Comparison of ENCODE assay signal across 16 cellular contexts in the genomic region with DNA sequence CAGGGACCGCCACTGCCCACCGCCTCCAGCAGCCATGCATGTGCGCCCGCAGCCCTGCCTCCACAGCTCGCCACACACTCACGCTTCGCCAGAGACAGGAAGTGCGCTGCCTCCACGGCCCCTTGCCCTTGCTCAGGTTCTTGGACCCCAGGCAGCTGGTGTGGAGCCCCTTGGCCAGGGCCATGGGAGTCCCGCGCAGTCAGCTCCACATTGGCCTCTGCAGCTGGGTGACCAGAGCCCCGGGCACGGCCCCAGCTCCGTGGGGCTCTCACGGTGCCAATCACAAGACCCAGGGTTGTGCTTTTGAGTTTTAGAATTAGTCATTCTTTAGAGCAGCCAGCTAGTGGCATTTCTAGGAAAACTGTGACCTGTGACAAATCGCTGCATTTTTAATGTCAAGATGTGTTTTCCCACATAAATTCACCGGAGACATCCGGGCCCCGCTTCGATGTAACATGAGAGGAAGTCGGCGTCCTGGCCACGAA. TPM values are rescaled to one million over a fixed set of nuclear protein-coding genes. Genes with fewer than 3 reads are reported as not detected.
DNase-seq lines count a peak whose midpoint lies in the region; ATAC-seq and TF ChIP-seq lines count a peak whose summit lies in the region.
"Had no signal": no experiment of that assay in that cellular context is flagged by ENCODE, and none has a peak within 500 bp of the region (broad histone marks: within the 10 kb centered on the region; RNA-seq: fewer than 3 reads in every experiment).

No MANE protein-coding gene starts in this region.

- H3K27ac ChIP-seq in GM23338 (ENCODE audit: low read depth) (no peak overlapping the region), mesendoderm (ENCODE audit: low read depth, low read length) (no peak overlapping the region), body of pancreas (no peak overlapping the region), psoas muscle (no peak overlapping the region)

- H2BK5ac ChIP-seq in mesendoderm (ENCODE audit: low read length): no peak overlapping the region

- peak; percentile 27 for DNase-seq in A172 (ENCODE audit: low spot score)
- no peak for DNase-seq in GM23338 (ENCODE audit: low spot score)
- no peak for DNase-seq in activated T-helper 1 cell treated with anti-CD3 and anti-CD28 coated beads, Interleukin-12 subunit alpha, Interleukin-12 subunit beta, Interleukin-2, Interleukin-4 antibody, amounts not matched to agents 30 ng/mL and 10 ng/mL and 1 ng/mL, durations not matched to agents 14 hours and 24 hours and 36 hours (ENCODE audit: low spot score)
- DNase-seq in mesendoderm: no peak
- no peak for DNase-seq in NOMO-1 treated with DMSO at 0.1 percent for 48 hours (lab: John Stamatoyannopoulos, UW; ENCODE audit: unreplicated experiment)
- DNase-seq in body of pancreas: no peak
- no peak for DNase-seq in psoas muscle
- DNase-seq: effector memory CD8-positive, alpha-beta T cell; left cardiac atrium; naive B cell; NCI-H187; NCI-H446 had no signal

- TF ChIP-seq POLR2A in body of pancreas (IDR thresholded peaks at IDR 0.05): no peak

- no peak for ATAC-seq in GM23338
- no peak for ATAC-seq in body of pancreas
- no peak for ATAC-seq in GM19328 (IDR thresholded peaks at IDR 0.05; ENCODE audit: unreplicated experiment)
- no peak for ATAC-seq in psoas muscle
- ATAC-seq: effector memory CD8-positive, alpha-beta T cell had no signal

- H3K9me3 Mint-ChIP-seq in GM23338: peaks cover 5% of the 10 kb centered on the region; the same call in 2 of the 3 replicates
- H3K9me3 Mint-ChIP-seq in activated T-helper 1 cell treated with anti-CD3 and anti-CD28 coated beads, Interleukin-12 subunit alpha, Interleukin-12 subunit beta, Interleukin-2, Interleukin-4 antibody, amounts not matched to agents 30 ng/mL and 10 ng/mL and 1 ng/mL, durations not matched to agents 14 hours and 24 hours and 36 hours: no peaks in the 10 kb centered on the region
- H3K9me3 Mint-ChIP-seq: central memory CD8-positive, alpha-beta T cell; effector memory CD8-positive, alpha-beta T cell; naive B cell had no signal

- H3K4ac ChIP-seq in mesendoderm (ENCODE audit: low read depth, low read length): peak overlapping the region; percentile 44

- H3K56ac ChIP-seq in mesendoderm (ENCODE audit: low read length): no peak overlapping the region

- H4K20me1 ChIP-seq in GM23338 (replicated peaks; ENCODE audit: insufficient read depth): no peaks in the 10 kb centered on the region

- H2AFZ ChIP-seq in GM23338: no peak overlapping the region

- TF ChIP-seq CTCF in GM23338 (conservative IDR thresholded peaks at IDR 0.05; ENCODE audit: low read depth in 2 of 2) (no peak), body of pancreas (IDR thresholded peaks at IDR 0.05) (no peak), psoas muscle (IDR thresholded peaks at IDR 0.05) (no peak)

- no peak overlapping the region for H3K9ac ChIP-seq in mesendoderm (ENCODE audit: low read length)

- H3K4me1 ChIP-seq in GM23338 (ENCODE audit: insufficient read depth): peaks cover 5% of the 10 kb centered on the region; the same call in 1 of the 2 replicates
- H3K4me1 ChIP-seq in mesendoderm (ENCODE audit: control insufficient read depth, low read depth, low read length): no peaks in the 10 kb centered on the region
- peaks cover 5% of the 10 kb centered on the region for H3K4me1 ChIP-seq in body of pancreas
- H3K4me1 ChIP-seq in psoas muscle: no peaks in the 10 kb centered on the region

- H3K4me1 Mint-ChIP-seq in GM23338: peaks cover 14% of the 10 kb centered on the region
- peaks cover 18% of the 10 kb centered on the region for H3K4me1 Mint-ChIP-seq in activated T-helper 1 cell treated with anti-CD3 and anti-CD28 coated beads, Interleukin-12 subunit alpha, Interleukin-12 subunit beta, Interleukin-2, Interleukin-4 antibody, amounts not matched to agents 30 ng/mL and 10 ng/mL and 1 ng/mL, durations not matched to agents 14 hours and 24 hours and 36 hours (ENCODE audit: low read depth)

- no CpG with 5 or more reads among the region's 23 CpGs for WGBS in mesendoderm (ENCODE audit: extremely low coverage, insufficient coverage, low lambda C conversion rate)
- WGBS in body of pancreas, 2 donors: 60 to 81% methylated on average over 12 to 23 of the region's 23 CpGs
- 36 to 49% (median 43%) methylated on average over 18 to 23 of the region's 23 CpGs for WGBS in psoas muscle, 3 donors

- no peak overlapping the region for H2AK5ac ChIP-seq in mesendoderm (ENCODE audit: low read length)

- intact Hi-C loops in activated T-helper 1 cell treated with anti-CD3 and anti-CD28 coated beads, Interleukin-12 subunit alpha, Interleukin-12 subunit beta, Interleukin-2, Interleukin-4 antibody, amounts not matched to agents 30 ng/mL and 10 ng/mL and 1 ng/mL, durations not matched to agents 14 hours and 24 hours and 36 hours (cut with micrococcal nuclease): loop anchor here (5.0 kb wide), 1 partner anchor 438 kb away; the partner anchor contains the start of gene NKX6-2
- intact Hi-C loops in body of pancreas (cut with DNase I) (no loop called here), psoas muscle (cut with DNase I) (no loop called here)

- H3K79me2 ChIP-seq in GM23338 (replicated peaks; ENCODE audit: insufficient read depth) (no peaks in the 10 kb centered on the region), mesendoderm (ENCODE audit: control insufficient read depth, insufficient read depth, low read length) (no peaks in the 10 kb centered on the region)

- no peaks in the 10 kb centered on the region for H3K79me1 ChIP-seq in mesendoderm (ENCODE audit: low read length)

- no peak overlapping the region for H3K4me3 ChIP-seq in GM23338
- no peak overlapping the region for H3K4me3 ChIP-seq in mesendoderm (ENCODE audit: low read length)
- no peak overlapping the region for H3K4me3 ChIP-seq in body of pancreas
- H3K4me3 ChIP-seq in psoas muscle: no peak overlapping the region

- H2BK15ac ChIP-seq in mesendoderm (replicated peaks; ENCODE audit: low read depth): no peak overlapping the region

- H3K27me3 ChIP-seq in GM23338 (ENCODE audit: insufficient read depth) (peaks cover 19% of the 10 kb centered on the region), mesendoderm (ENCODE audit: insufficient read depth, low read length, poor library complexity) (peaks cover 11% of the 10 kb centered on the region), body of pancreas (peaks cover 0 to 9% of the 10 kb centered on the region in 2 donors), psoas muscle (ENCODE audit: insufficient read depth in 3 of 3, low read length in 2 of 3) (peaks cover 7 to 71% (median 35%) of the 10 kb centered on the region in 3 donors)

- H3K9me3 ChIP-seq in body of pancreas (no peaks in the 10 kb centered on the region), psoas muscle (no peaks in the 10 kb centered on the region)

- H3K4me3 Mint-ChIP-seq in GM23338: no peak overlapping the region; the same call in 2 of the 3 replicates
- H3K4me3 Mint-ChIP-seq in activated T-helper 1 cell treated with anti-CD3 and anti-CD28 coated beads, Interleukin-12 subunit alpha, Interleukin-12 subunit beta, Interleukin-2, Interleukin-4 antibody, amounts not matched to agents 30 ng/mL and 10 ng/mL and 1 ng/mL, durations not matched to agents 14 hours and 24 hours and 36 hours: peak overlapping the region; percentile 56
- H3K4me3 Mint-ChIP-seq: central memory CD8-positive, alpha-beta T cell had no signal

- H3K23ac ChIP-seq in mesendoderm (ENCODE audit: low read length): no peak overlapping the region

- peaks cover 13% of the 10 kb centered on the region; the same call in 1 of the 2 replicates for H3F3A ChIP-seq in GM23338 (replicated peaks; ENCODE audit: low read depth)

- no peaks in the 10 kb centered on the region for H3K36me3 ChIP-seq in GM23338 (ENCODE audit: insufficient read depth)
- no peaks in the 10 kb centered on the region for H3K36me3 ChIP-seq in mesendoderm (ENCODE audit: control insufficient read depth, insufficient read depth, low read length)
- no peaks in the 10 kb centered on the region for H3K36me3 ChIP-seq in body of pancreas (replicated peaks in 1 of 2; ENCODE audit: insufficient read depth in 1 of 2, low read depth in 2 of 2)
- no peaks in the 10 kb centered on the region for H3K36me3 ChIP-seq in psoas muscle (ENCODE audit: insufficient read depth in 1 of 2, low read depth in 1 of 2)

- no peak overlapping the region for H3K4me2 ChIP-seq in GM23338
- H3K4me2 ChIP-seq in mesendoderm (ENCODE audit: low read length): no peak overlapping the region

- H3K18ac ChIP-seq in mesendoderm (ENCODE audit: low read length): no peak overlapping the region

- H3K27me3 Mint-ChIP-seq in GM23338 (ENCODE audit: insufficient read depth, low read depth, poor library complexity): peaks cover 37% of the 10 kb centered on the region
- peaks cover 32% of the 10 kb centered on the region for H3K27me3 Mint-ChIP-seq in activated T-helper 1 cell treated with anti-CD3 and anti-CD28 coated beads, Interleukin-12 subunit alpha, Interleukin-12 subunit beta, Interleukin-2, Interleukin-4 antibody, amounts not matched to agents 30 ng/mL and 10 ng/mL and 1 ng/mL, durations not matched to agents 14 hours and 24 hours and 36 hours (ENCODE audit: insufficient read depth)

- no peaks in the 10 kb centered on the region; the same call in 2 of the 3 replicates for H3K36me3 Mint-ChIP-seq in GM23338 (ENCODE audit: low read depth)
- peaks cover 2% of the 10 kb centered on the region for H3K36me3 Mint-ChIP-seq in activated T-helper 1 cell treated with anti-CD3 and anti-CD28 coated beads, Interleukin-12 subunit alpha, Interleukin-12 subunit beta, Interleukin-2, Interleukin-4 antibody, amounts not matched to agents 30 ng/mL and 10 ng/mL and 1 ng/mL, durations not matched to agents 14 hours and 24 hours and 36 hours (ENCODE audit: low read depth)
- H3K36me3 Mint-ChIP-seq: naive B cell had no signal

- H3K9me2 ChIP-seq in GM23338 (ENCODE audit: insufficient read depth): no peaks in the 10 kb centered on the region

- no peak overlapping the region for H2BK120ac ChIP-seq in mesendoderm (ENCODE audit: low read depth, low read length)

- H4K8ac ChIP-seq in mesendoderm (ENCODE audit: low read depth, low read length): no peak overlapping the region

- H4K5ac ChIP-seq in mesendoderm (ENCODE audit: low read length): no peak overlapping the region

- peak overlapping the region; percentile 16; the same call in 1 of the 2 replicates for H3K27ac Mint-ChIP-seq in GM23338
- H3K27ac Mint-ChIP-seq in activated T-helper 1 cell treated with anti-CD3 and anti-CD28 coated beads, Interleukin-12 subunit alpha, Interleukin-12 subunit beta, Interleukin-2, Interleukin-4 antibody, amounts not matched to agents 30 ng/mL and 10 ng/mL and 1 ng/mL, durations not matched to agents 14 hours and 24 hours and 36 hours: no peak overlapping the region
- H3K27ac Mint-ChIP-seq: effector memory CD8-positive, alpha-beta T cell had no signal

RNA-seq across cellular contexts. Expression of gene UTF1, which starts 4.3 kb away (rescaled TPM):
- not detected in 2 replicates for total RNA-seq in A172 (2014; rRNA removed; shearing (Covaris generic))
- total RNA-seq in GM23338 (2014; rRNA removed; shearing (Covaris generic)): 7.7 and 12.2 TPM in 2 replicates
- polyA plus RNA-seq in GM23338 (2016; fragmentation: Nextera tagmentation; extraction: Ambion mirVana): 51.4 and 55.7 TPM in 2 replicates
- 0.17 TPM in 1 of 2 replicates, not detected in the other for total RNA-seq in activated T-helper 1 cell treated with anti-CD3 and anti-CD28 coated beads, Interleukin-12 subunit alpha, Interleukin-12 subunit beta, Interleukin-2, Interleukin-4 antibody, amounts not matched to agents 30 ng/mL and 10 ng/mL and 1 ng/mL, durations not matched to agents 14 hours and 24 hours and 36 hours
- polyA plus RNA-seq in mesendoderm (2013, experiment 1 of 2): 2.4 TPM
- polyA plus RNA-seq in mesendoderm (2013, experiment 2 of 2): 1.9 TPM
- total RNA-seq in body of pancreas: not detected
- not detected for total RNA-seq in psoas muscle
- not detected for polyA plus RNA-seq in psoas muscle
- total RNA-seq: left cardiac atrium, pulmonary artery endothelial cell, SK-MEL-5 had no signal

RNA-seq across cellular contexts. Expression of gene VENTX, which starts 11.9 kb away (rescaled TPM):
- total RNA-seq in A172 (2014; rRNA removed; shearing (Covaris generic)): not detected in 2 replicates
- total RNA-seq in GM23338 (2014; rRNA removed; shearing (Covaris generic)): 6.3 and 8.1 TPM in 2 replicates
- polyA plus RNA-seq in GM23338 (2016; fragmentation: Nextera tagmentation; extraction: Ambion mirVana) (4.8 and 5.1 TPM in 2 replicates), psoas muscle (under 1 TPM; 0.03 to 0.34 (median 0.13) TPM)
- not detected in 2 replicates for total RNA-seq in activated T-helper 1 cell treated with anti-CD3 and anti-CD28 coated beads, Interleukin-12 subunit alpha, Interleukin-12 subunit beta, Interleukin-2, Interleukin-4 antibody, amounts not matched to agents 30 ng/mL and 10 ng/mL and 1 ng/mL, durations not matched to agents 14 hours and 24 hours and 36 hours
- 2.1 TPM for polyA plus RNA-seq in mesendoderm (2013, experiment 1 of 2)
- polyA plus RNA-seq in mesendoderm (2013, experiment 2 of 2): 2.0 TPM
- total RNA-seq in body of pancreas (under 1 TPM in 1 of 2 donors, not detected in 1; 0.26 TPM), psoas muscle (under 1 TPM; 0.21 to 0.32 (median 0.27) TPM)
- total RNA-seq: pulmonary artery endothelial cell, SK-MEL-5 had no signal

RNA-seq across cellular contexts. Expression of gene ADAM8, which starts 50.9 kb away (rescaled TPM):
- total RNA-seq in A172 (2014; rRNA removed; shearing (Covaris generic)): 0.31 and 0.93 TPM in 2 replicates
- total RNA-seq in GM23338 (2014; rRNA removed; shearing (Covaris generic)): 5.5 and 7.4 TPM in 2 replicates
- polyA plus RNA-seq in GM23338 (2016; fragmentation: Nextera tagmentation; extraction: Ambion mirVana): 1.9 and 2.1 TPM in 2 replicates
- total RNA-seq in activated T-helper 1 cell treated with anti-CD3 and anti-CD28 coated beads, Interleukin-12 subunit alpha, Interleukin-12 subunit beta, Interleukin-2, Interleukin-4 antibody, amounts not matched to agents 30 ng/mL and 10 ng/mL and 1 ng/mL, durations not matched to agents 14 hours and 24 hours and 36 hours: 133 and 138 TPM in 2 replicates
- 0.27 TPM for polyA plus RNA-seq in mesendoderm (2013, experiment 1 of 2)
- 0.28 TPM for polyA plus RNA-seq in mesendoderm (2013, experiment 2 of 2)
- 1 to 10 TPM; 3.4 to 4.6 TPM for total RNA-seq in body of pancreas
- 1 to 10 TPM; 2.2 to 2.8 (median 2.5) TPM for total RNA-seq in psoas muscle
- under 1 TPM; 0.21 to 0.94 (median 0.29) TPM for polyA plus RNA-seq in psoas muscle

Comparison
In these comparisons a context has a peak if more than half of its experiments do, and no peak if none do; other contexts are left out.
1. RNA of gene ADAM8, which starts 50.9 kb away (total RNA-seq): 133 to 138 TPM in activated T-helper 1 cell treated with anti-CD3 and anti-CD28 coated beads, Interleukin-12 subunit alpha, Interleukin-12 subunit beta, Interleukin-2, Interleukin-4 antibody, amounts not matched to agents 30 ng/mL and 10 ng/mL and 1 ng/mL, durations not matched to agents 14 hours and 24 hours and 36 hours; 5.5 to 7.4 TPM in GM23338, 3.4 to 4.6 TPM in body of pancreas, 2.2 to 2.8 TPM in psoas muscle and 0.31 to 0.93 TPM in A172; every median in the first group is over 10 times any median in the second.